In genomic region chr22:50267591-50268390, GRCh38 we compare ENCODE assay signal across 7 cellular contexts. TPM values are rescaled to one million over a fixed set of nuclear protein-coding genes. Genes with fewer than 3 reads are reported as not detected.
A peak's percentile ranks its signal among the peaks of the same experiment; 100 is the strongest.
DNase-seq lines count a peak whose midpoint lies in the region; ATAC-seq and TF ChIP-seq lines count a peak whose summit lies in the region.

No MANE protein-coding gene starts in this region.

- TF ChIP-seq POLR2A in gastroesophageal sphincter (IDR thresholded peaks at IDR 0.05), result no peak
- TF ChIP-seq POLR2A in gastrocnemius medialis (IDR thresholded peaks at IDR 0.05), result peak in 1 of 2 donors; percentile 17

- in situ Hi-C loops in gastrocnemius medialis (cut with MboI; ENCODE audit: low sequenced_read_pairs in 4 of 4), result no loop called here

- DNase-seq in activated T-helper 1 cell treated with Interleukin-2 at 50 U/mL for 16 hours (ENCODE audit: low read depth) (peak; percentile 35), gastrocnemius medialis (peak; percentile 81 to 88), inferior parietal cortex (ENCODE audit: extremely low spot score) (no peak), NK-92 (lab: John Stamatoyannopoulos, UW; ENCODE audit: unreplicated experiment) (no peak)

- WGBS in gastroesophageal sphincter (ENCODE audit: low coverage in 1 of 2), 2 donors, result 17% methylated on average over 1 of the region's 75 CpGs; no CpG with 5 or more reads in 1 of the 2 donors

- TF ChIP-seq CTCF in gastroesophageal sphincter (IDR thresholded peaks at IDR 0.05) (peak in 3 of 4 experiments; percentile 17 to 55 (median 48)), gastrocnemius medialis (IDR thresholded peaks at IDR 0.05 in 4 of 5, conservative IDR thresholded peaks at IDR 0.05 in 1 of 5) (peak in 4 of 5 experiments; percentile 56 to 68 (median 61))

- H3K4me3 ChIP-seq in HUES48 (ENCODE audit: low read depth, low read length) (peak overlapping the region; percentile 43; the same call in 1 of the 2 replicates), gastroesophageal sphincter (peak overlapping the region; percentile 20 to 46), gastrocnemius medialis (peak overlapping the region; percentile 41 to 58 (median 48))

- H3K9ac ChIP-seq in HUES48 (ENCODE audit: low read depth, low read length), result no peak overlapping the region

- no peaks in the 10 kb centered on the region for H3K36me3 ChIP-seq in HUES48 (ENCODE audit: control insufficient read depth, insufficient read depth, low read length)
- no peaks in the 10 kb centered on the region for H3K36me3 ChIP-seq in gastroesophageal sphincter
- no peaks in the 10 kb centered on the region for H3K36me3 ChIP-seq in gastrocnemius medialis

- no peak for TF ChIP-seq EP300 in gastroesophageal sphincter (IDR thresholded peaks at IDR 0.05)

- H3K27ac ChIP-seq in HUES48 (ENCODE audit: low read depth, low read length), result no peak overlapping the region
- H3K27ac ChIP-seq in gastroesophageal sphincter, result peak overlapping the region in 3 of 4 donors; percentile 65 to 82 (median 79)
- peak overlapping the region; percentile 34 to 54 (median 44) for H3K27ac ChIP-seq in gastrocnemius medialis

- peaks cover 63% of the 10 kb centered on the region for H3K27me3 ChIP-seq in HUES48 (ENCODE audit: control insufficient read depth, insufficient read depth, low read length)
- peaks cover 8% of the 10 kb centered on the region for H3K27me3 ChIP-seq in gastroesophageal sphincter
- H3K27me3 ChIP-seq in gastrocnemius medialis, result peaks cover 4 to 12% (median 9%) of the 10 kb centered on the region in 3 donors

- peaks cover 4% of the 10 kb centered on the region for H3K4me1 ChIP-seq in HUES48 (ENCODE audit: control insufficient read depth, insufficient read depth, low read length)
- peaks cover 2 to 67% (median 44%) of the 10 kb centered on the region in 3 donors for H3K4me1 ChIP-seq in gastroesophageal sphincter
- peaks cover 30 to 47% of the 10 kb centered on the region in 2 donors for H3K4me1 ChIP-seq in gastrocnemius medialis

- H3K9me3 ChIP-seq in HUES48 (ENCODE audit: control insufficient read depth, insufficient read depth, low read length) (no peaks in the 10 kb centered on the region), gastroesophageal sphincter (no peaks in the 10 kb centered on the region), gastrocnemius medialis (no peaks in the 10 kb centered on the region)

- ATAC-seq in gastroesophageal sphincter (peak; percentile 49), gastrocnemius medialis (peak; percentile 70 to 77), HG03354 (IDR thresholded peaks at IDR 0.05; ENCODE audit: poor library complexity, severe bottlenecking, unreplicated experiment) (no peak)

- intact Hi-C loops in gastrocnemius medialis (cut with DNase I; ENCODE audit: low total_unique reads), result loop anchor here (1.0 kb wide), 1 partner anchor 15 kb away; no protein-coding TSS in a partner anchor

RNA-seq across cellular contexts. Expression of gene MAPK11, which starts 2.4 kb away (rescaled TPM):
- 10 to 100 TPM in 2 of 4 donors, 1 to 10 TPM in 2; 6.8 to 11.5 (median 10.4) TPM for total RNA-seq in gastroesophageal sphincter
- 1 to 10 TPM; 1.8 to 4.2 (median 3.4) TPM for total RNA-seq in gastrocnemius medialis

RNA-seq across cellular contexts. Expression of gene MAPK12, which starts 6.3 kb away (rescaled TPM):
- 10 to 100 TPM; 10.1 to 18.4 (median 14.0) TPM for total RNA-seq in gastroesophageal sphincter
- 100 to 1,000 TPM; 126 to 290 (median 219) TPM for total RNA-seq in gastrocnemius medialis

RNA-seq across cellular contexts. Expression of gene HDAC10, which starts 16.7 kb away (rescaled TPM):
- total RNA-seq in gastroesophageal sphincter (10 to 100 TPM in 3 of 4 donors, 1 to 10 TPM in 1; 9.4 to 24.7 (median 12.5) TPM), gastrocnemius medialis (10 to 100 TPM in 2 of 4 donors, 1 to 10 TPM in 2; 4.1 to 24.9 (median 8.6) TPM)

RNA-seq across cellular contexts. Expression of gene TUBGCP6, which starts 23.0 kb away (rescaled TPM):
- 10 to 100 TPM; 26.1 to 48.3 (median 37.4) TPM for total RNA-seq in gastroesophageal sphincter
- total RNA-seq in gastrocnemius medialis, result 10 to 100 TPM; 18.7 to 27.4 (median 19.2) TPM

RNA-seq across cellular contexts. Expression of gene PLXNB2, which starts 39.7 kb away (rescaled TPM):
- 100 to 1,000 TPM in 2 of 4 donors, 10 to 100 TPM in 2; 93.2 to 207 (median 102) TPM for total RNA-seq in gastroesophageal sphincter
- total RNA-seq in gastrocnemius medialis, result 10 to 100 TPM in 1 of 4 donors, 1 to 10 TPM in 3; 8.0 to 11.8 (median 9.0) TPM

Comparison
In these comparisons a context has a peak if more than half of its experiments do, and no peak if none do; other contexts are left out.
1. DNase-seq: peak in activated T-helper 1 cell treated with Interleukin-2 at 50 U/mL for 16 hours (single experiment) and gastrocnemius medialis (2 of 2); none in inferior parietal cortex (single experiment) and NK-92 (single experiment).
2. RNA of gene MAPK12, which starts 6.3 kb away (total RNA-seq): 126 to 290 TPM in gastrocnemius medialis; 10.1 to 18.4 TPM in gastroesophageal sphincter; every median in the first group is over 4 times any median in the second.
3. Peak in every context shown above with its lines, with median percentiles within 50 percentile points of each other: H3K4me3 ChIP-seq.